Comparison of ENCODE assay signal across 25 cellular contexts in the genomic region with DNA sequence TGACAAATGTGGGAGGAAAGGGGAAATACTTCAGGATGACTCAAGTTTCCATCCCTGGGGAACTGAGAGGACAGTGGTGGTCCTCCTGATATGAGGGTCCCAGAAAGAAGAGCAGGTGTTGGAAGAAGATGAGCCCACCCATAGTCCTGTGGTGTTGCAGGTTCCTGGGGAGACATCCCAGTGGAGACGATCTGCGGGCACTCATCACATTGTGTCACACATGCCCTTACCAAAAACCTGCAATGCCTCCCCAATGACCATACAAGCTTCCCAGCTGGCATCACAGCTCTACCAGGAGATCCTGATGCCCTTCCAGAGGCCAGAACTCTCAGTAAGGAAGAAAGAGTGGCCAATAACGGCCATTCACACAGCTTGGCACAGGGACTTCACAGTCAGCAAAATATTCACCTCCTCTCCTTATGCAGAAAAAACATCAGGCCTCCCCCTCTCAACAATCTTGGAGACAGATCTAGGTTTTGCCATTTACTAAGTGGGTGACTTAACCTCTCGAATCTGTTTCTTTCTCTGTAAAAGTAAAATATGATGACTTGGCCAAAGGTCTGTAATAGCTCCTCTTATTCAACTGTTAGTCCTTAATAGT. TPM values are rescaled to one million over a fixed set of nuclear protein-coding genes. Genes with fewer than 3 reads are reported as not detected.
DNase-seq lines count a peak whose midpoint lies in the region; ATAC-seq, FAIRE-seq and TF ChIP-seq lines count a peak whose summit lies in the region.
"Had no signal": no experiment of that assay in that cellular context is flagged by ENCODE, and none has a peak within 500 bp of the region (broad histone marks: within the 10 kb centered on the region; RNA-seq: fewer than 3 reads in every experiment).

No MANE protein-coding gene starts in this region.

- H3K4me3 ChIP-seq in MM.1S (ENCODE audit: low read length) = no peak overlapping the region
- H3K4me3 ChIP-seq in prostate gland = no peak overlapping the region
- H3K4me3 ChIP-seq in kidney (ENCODE audit: low read length in 2 of 2) = no peak overlapping the region
- H3K4me3 ChIP-seq: ascending aorta, BLaER1, dorsolateral prefrontal cortex, upper lobe of right lung had no signal

- no peak for TF ChIP-seq CTCF in activated CD8-positive, alpha-beta T cell treated with anti-CD3 and anti-CD28 coated beads for 36 hours (IDR thresholded peaks at IDR 0.05)
- no peak for TF ChIP-seq CTCF in C4-2B (conservative IDR thresholded peaks at IDR 0.05)
- no peak for TF ChIP-seq CTCF in MM.1S (IDR thresholded peaks at IDR 0.05; ENCODE audit: low read length)
- no peak for TF ChIP-seq CTCF in prostate gland (IDR thresholded peaks at IDR 0.05)
- no peak for TF ChIP-seq CTCF in kidney (IDR thresholded peaks at IDR 0.05; ENCODE audit: borderline replicate concordance, extremely low read depth, insufficient read depth)

- H3K9me3 ChIP-seq in MM.1S (replicated peaks; ENCODE audit: insufficient read depth, low read length) = no peaks in the 10 kb centered on the region
- H3K9me3 ChIP-seq in prostate gland = no peaks in the 10 kb centered on the region
- no peaks in the 10 kb centered on the region for H3K9me3 ChIP-seq in kidney (ENCODE audit: control insufficient read depth in 1 of 2, low read length in 2 of 2)
- H3K9me3 ChIP-seq: ascending aorta, BLaER1, upper lobe of right lung had no signal

- no peaks in the 10 kb centered on the region for H3K27me3 Mint-ChIP-seq in activated CD8-positive, alpha-beta T cell treated with anti-CD3 and anti-CD28 coated beads for 36 hours
- no peaks in the 10 kb centered on the region for H3K27me3 Mint-ChIP-seq in activated CD8-positive, alpha-beta T cell treated with anti-CD3 and anti-CD28 coated beads, Interleukin-2, amount 10 ng/mL, durations not matched to agents 7 days and 5 days (ENCODE audit: low read depth)

- H3K9me2 ChIP-seq in MM.1S (replicated peaks; ENCODE audit: insufficient read depth, low read length) = no peaks in the 10 kb centered on the region

- no peak overlapping the region for H3K4me3 Mint-ChIP-seq in activated CD8-positive, alpha-beta T cell treated with anti-CD3 and anti-CD28 coated beads for 36 hours
- H3K4me3 Mint-ChIP-seq in activated CD8-positive, alpha-beta T cell treated with anti-CD3 and anti-CD28 coated beads, Interleukin-2, amount 10 ng/mL, durations not matched to agents 7 days and 5 days = no peak overlapping the region

- H3K4me2 ChIP-seq in MM.1S (ENCODE audit: low read depth, low read length) = peak overlapping the region; percentile 55
- H3K4me2 ChIP-seq: BLaER1 had no signal

- peaks cover 66% of the 10 kb centered on the region for H3K79me2 ChIP-seq in MM.1S (ENCODE audit: low read length)

- H3K27ac ChIP-seq in C4-2B = peak overlapping the region; percentile 45
- peak overlapping the region; percentile 45; the same call in 1 of the 2 replicates for H3K27ac ChIP-seq in MM.1S (ENCODE audit: low read length)
- H3K27ac ChIP-seq in prostate gland = no peak overlapping the region
- no peak overlapping the region for H3K27ac ChIP-seq in kidney (ENCODE audit: low read depth in 2 of 2, low read length in 2 of 2)
- H3K27ac ChIP-seq: ascending aorta, BLaER1, dorsolateral prefrontal cortex, HL-60, upper lobe of right lung had no signal

- H4K20me1 ChIP-seq in MM.1S (ENCODE audit: insufficient read depth, low read length) = no peaks in the 10 kb centered on the region

- H3K4me1 Mint-ChIP-seq in activated CD8-positive, alpha-beta T cell treated with anti-CD3 and anti-CD28 coated beads for 36 hours (ENCODE audit: low read depth) = peaks cover 26% of the 10 kb centered on the region
- peaks cover 14% of the 10 kb centered on the region for H3K4me1 Mint-ChIP-seq in activated CD8-positive, alpha-beta T cell treated with anti-CD3 and anti-CD28 coated beads, Interleukin-2, amount 10 ng/mL, durations not matched to agents 7 days and 5 days (ENCODE audit: low read depth)

- FAIRE-seq in kidney (lab: Jason Lieb, UNC) = no peak
- FAIRE-seq: HepG2 had no signal

- peak overlapping the region; percentile 65 for H3K27ac Mint-ChIP-seq in activated CD8-positive, alpha-beta T cell treated with anti-CD3 and anti-CD28 coated beads for 36 hours
- no peak overlapping the region for H3K27ac Mint-ChIP-seq in activated CD8-positive, alpha-beta T cell treated with anti-CD3 and anti-CD28 coated beads, Interleukin-2, amount 10 ng/mL, durations not matched to agents 7 days and 5 days

- peaks cover 12% of the 10 kb centered on the region for H3K4me1 ChIP-seq in MM.1S (ENCODE audit: low read length)
- H3K4me1 ChIP-seq in prostate gland (replicated peaks) = no peaks in the 10 kb centered on the region
- no peaks in the 10 kb centered on the region for H3K4me1 ChIP-seq in kidney (ENCODE audit: control insufficient read depth in 1 of 2, insufficient read depth in 1 of 2, low read depth in 1 of 2, low read length in 2 of 2)
- H3K4me1 ChIP-seq: ascending aorta, upper lobe of right lung had no signal

- no peaks in the 10 kb centered on the region for H3K9me3 Mint-ChIP-seq in activated CD8-positive, alpha-beta T cell treated with anti-CD3 and anti-CD28 coated beads for 36 hours
- no peaks in the 10 kb centered on the region for H3K9me3 Mint-ChIP-seq in activated CD8-positive, alpha-beta T cell treated with anti-CD3 and anti-CD28 coated beads, Interleukin-2, amount 10 ng/mL, durations not matched to agents 7 days and 5 days (ENCODE audit: insufficient read depth)

- intact Hi-C loops in activated CD8-positive, alpha-beta T cell treated with anti-CD3 and anti-CD28 coated beads for 36 hours (cut with micrococcal nuclease) = no loop called here
- intact Hi-C loops in prostate gland (cut with DNase I) = no loop called here
- intact Hi-C loops in kidney (cut with DNase I) = no loop called here

- H3K27me3 ChIP-seq in MM.1S (replicated peaks; ENCODE audit: insufficient read depth, low read length) = no peaks in the 10 kb centered on the region
- no peaks in the 10 kb centered on the region for H3K27me3 ChIP-seq in prostate gland (replicated peaks; ENCODE audit: insufficient read depth)
- H3K27me3 ChIP-seq: ascending aorta, BLaER1, dorsolateral prefrontal cortex, upper lobe of right lung had no signal

- TF ChIP-seq POLR2A in prostate gland (IDR thresholded peaks at IDR 0.05) = no peak

- peaks cover 11% of the 10 kb centered on the region for H3F3A ChIP-seq in MM.1S (ENCODE audit: insufficient read depth, low read length)

- peaks cover 39% of the 10 kb centered on the region for H3K36me3 Mint-ChIP-seq in activated CD8-positive, alpha-beta T cell treated with anti-CD3 and anti-CD28 coated beads for 36 hours (ENCODE audit: low read depth)
- peaks cover 10% of the 10 kb centered on the region for H3K36me3 Mint-ChIP-seq in activated CD8-positive, alpha-beta T cell treated with anti-CD3 and anti-CD28 coated beads, Interleukin-2, amount 10 ng/mL, durations not matched to agents 7 days and 5 days (ENCODE audit: low read depth)

- H3K9ac ChIP-seq in MM.1S (ENCODE audit: low read length) (no peak overlapping the region; the same call in 1 of the 2 replicates), kidney (ENCODE audit: low read length in 2 of 2) (no peak overlapping the region)
- H3K9ac ChIP-seq: BLaER1 had no signal

- no peak for DNase-seq in activated CD8-positive, alpha-beta T cell treated with anti-CD3 and anti-CD28 coated beads for 36 hours
- DNase-seq in activated CD8-positive, alpha-beta T cell treated with anti-CD3 and anti-CD28 coated beads, Interleukin-2, amount 10 ng/mL, durations not matched to agents 7 days and 5 days = no peak
- DNase-seq in MM.1S (no peak), mesenteric fat pad (ENCODE audit: low spot score) (peak; percentile 60), SKM-1 treated with dmso at 0.1 percent for 144 hours (lab: John Stamatoyannopoulos, UW; ENCODE audit: unreplicated experiment) (no peak), prostate gland (ENCODE audit: low spot score) (no peak), kidney (no peak)
- DNase-seq: ACHN; activated effector memory CD4-positive, alpha-beta T cell treated with anti-CD3 and anti-CD28 coated beads, Interleukin-2, amount 50 U/mL, for 16 hours; central memory CD4-positive, alpha-beta T cell; dorsolateral prefrontal cortex; glutamatergic neuron; GOT3; left cardiac atrium; NCI-H1436; NCI-H524; occipital lobe; right cardiac atrium; stimulated activated CD4-positive, alpha-beta T cell treated with anti-CD3 and anti-CD28 coated beads, Interleukin-12 subunit alpha, Interleukin-12 subunit beta, amount 100 ng/mL, for 4 hours; upper lobe of right lung had no signal

- POLR2A ChIA-PET in activated CD8-positive, alpha-beta T cell treated with anti-CD3 and anti-CD28 coated beads for 36 hours (lab: Charles Lee) = no interaction called here
- POLR2A ChIA-PET in activated CD8-positive, alpha-beta T cell treated with anti-CD3 and anti-CD28 coated beads, Interleukin-2, amount 10 ng/mL, durations not matched to agents 7 days and 5 days (lab: Charles Lee) = interaction anchor here (0.7 kb wide), 1 partner anchor 572 kb away, joined by 4 read pairs; no protein-coding TSS in a partner anchor

- H2AFZ ChIP-seq in MM.1S (ENCODE audit: low read length) = no peak overlapping the region

- H3K36me3 ChIP-seq in MM.1S (replicated peaks; ENCODE audit: insufficient read depth, low read length) (no peaks in the 10 kb centered on the region), prostate gland (no peaks in the 10 kb centered on the region), kidney (ENCODE audit: control insufficient read depth in 1 of 2, insufficient read depth in 2 of 2, low read length in 2 of 2) (no peaks in the 10 kb centered on the region)
- H3K36me3 ChIP-seq: upper lobe of right lung had no signal

- CTCF ChIA-PET in activated CD8-positive, alpha-beta T cell treated with anti-CD3 and anti-CD28 coated beads for 36 hours (lab: Charles Lee) = no interaction called here
- CTCF ChIA-PET in activated CD8-positive, alpha-beta T cell treated with anti-CD3 and anti-CD28 coated beads, Interleukin-2, amount 10 ng/mL, durations not matched to agents 7 days and 5 days (lab: Charles Lee) = no interaction called here

- 91% methylated on average over 4 of the region's 4 CpGs for WGBS in prostate gland

- ATAC-seq in activated CD8-positive, alpha-beta T cell treated with anti-CD3 and anti-CD28 coated beads for 36 hours = no peak
- no peak for ATAC-seq in activated CD8-positive, alpha-beta T cell treated with anti-CD3 and anti-CD28 coated beads, Interleukin-2, amount 10 ng/mL, durations not matched to agents 7 days and 5 days
- ATAC-seq: HepG2, left cardiac atrium, right cardiac atrium, upper lobe of right lung had no signal

RNA-seq across cellular contexts. Expression of gene PUS7, which starts 9.0 kb away (rescaled TPM):
- 10 to 100 TPM; 31.5 to 36.5 TPM for total RNA-seq in activated CD8-positive, alpha-beta T cell treated with anti-CD3 and anti-CD28 coated beads for 36 hours
- 10 to 100 TPM; 12.9 to 15.0 TPM for total RNA-seq in activated CD8-positive, alpha-beta T cell treated with anti-CD3 and anti-CD28 coated beads, Interleukin-2, amount 10 ng/mL, durations not matched to agents 7 days and 5 days
- total RNA-seq in mesenteric fat pad (16.9 TPM), prostate gland (10 to 100 TPM in 1 of 2 donors, 1 to 10 TPM in 1; 9.6 to 10.4 TPM), kidney (10.6 TPM)
- polyA plus RNA-seq in kidney (ENCODE audit: insufficient read depth, low read depth, low replicate concordance) = 2.6 TPM

RNA-seq across cellular contexts. Expression of gene RINT1, which starts 19.0 kb away (rescaled TPM):
- 10 to 100 TPM; 21.7 to 22.5 TPM for total RNA-seq in activated CD8-positive, alpha-beta T cell treated with anti-CD3 and anti-CD28 coated beads for 36 hours
- total RNA-seq in activated CD8-positive, alpha-beta T cell treated with anti-CD3 and anti-CD28 coated beads, Interleukin-2, amount 10 ng/mL, durations not matched to agents 7 days and 5 days = 10 to 100 TPM; 21.1 to 21.9 TPM
- total RNA-seq in mesenteric fat pad (17.7 TPM), prostate gland (10 to 100 TPM; 12.6 to 17.4 TPM), kidney (14.2 TPM)
- 7.1 TPM for polyA plus RNA-seq in kidney (ENCODE audit: insufficient read depth, low read depth, low replicate concordance)

Comparison
In these comparisons a context has a peak if more than half of its experiments do, and no peak if none do; other contexts are left out.
1. H3K27ac ChIP-seq: peak in C4-2B (single experiment) and MM.1S (single experiment); none in prostate gland (0 of 2) and kidney (0 of 2).